Comparison of ENCODE assay signal across 26 cellular contexts in the genomic region with DNA sequence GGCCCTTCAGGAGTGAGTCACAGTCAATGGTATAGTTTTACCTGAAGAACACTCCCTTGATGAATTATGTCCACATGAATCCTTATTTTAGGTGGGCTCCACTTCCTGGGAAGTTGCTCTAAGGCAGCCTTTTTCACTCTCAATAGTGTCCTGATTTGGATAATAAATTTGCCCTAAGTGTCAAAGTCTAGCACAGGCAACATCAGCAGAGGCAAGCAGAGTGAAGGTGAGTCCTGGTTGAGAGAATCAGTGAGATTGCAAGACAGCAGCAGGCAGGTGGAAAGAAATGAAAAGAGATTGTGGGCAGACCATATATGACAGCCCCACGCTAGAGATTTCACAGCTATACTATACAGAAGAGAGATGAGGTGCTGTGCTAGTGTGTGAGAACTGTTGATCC.
"Had no signal": no experiment of that assay in that cellular context is flagged by ENCODE, and none has a peak within 500 bp of the region (broad histone marks: within the 10 kb centered on the region; RNA-seq: fewer than 3 reads in every experiment).

No MANE protein-coding gene starts in this region.

- DNase-seq: colonic mucosa; cortex of kidney; effector CD8-positive, alpha-beta T cell; effector memory CD8-positive, alpha-beta T cell; endodermal cell; erythroblast; esophagus squamous epithelium; foreskin fibroblast; foreskin melanocyte; gastrocnemius medialis; glutamatergic neuron; head of caudate nucleus; hippocampal formation; left cardiac atrium; left lung; left ventricle myocardium superior; lower lobe of right lung; mesenchymal stem cell; mucosa of descending colon; naive B cell; naive thymus-derived CD8-positive, alpha-beta T cell had no signal

- H3K27ac ChIP-seq: colonic mucosa, epithelial cell of prostate, esophagus squamous epithelium, gastrocnemius medialis, left lung, lower lobe of right lung had no signal

- FAIRE-seq: endometrium, islet of Langerhans, keratinocyte had no signal

- H3K4me3 ChIP-seq: colonic mucosa, esophagus squamous epithelium, gastrocnemius medialis, left lung, lower lobe of right lung, mucosa of descending colon had no signal

- H3K4me1 ChIP-seq: colonic mucosa, esophagus squamous epithelium, gastrocnemius medialis, left lung, lower lobe of right lung had no signal

- ATAC-seq: effector memory CD8-positive, alpha-beta T cell; esophagus mucosa; gastrocnemius medialis; left cardiac atrium; left lung; left ventricle myocardium superior; lower lobe of right lung; mucosa of descending colon; naive thymus-derived CD8-positive, alpha-beta T cell had no signal

- H3K36me3 ChIP-seq: colonic mucosa, esophagus squamous epithelium, gastrocnemius medialis, left lung, lower lobe of right lung had no signal

- H3K9me3 ChIP-seq: colonic mucosa, esophagus squamous epithelium, gastrocnemius medialis, left lung, lower lobe of right lung, mucosa of descending colon had no signal

- H3K27me3 ChIP-seq: colonic mucosa, esophagus squamous epithelium, gastrocnemius medialis, left lung had no signal
